36 cellular contexts compared by ENCODE assay signal in the genomic region with DNA sequence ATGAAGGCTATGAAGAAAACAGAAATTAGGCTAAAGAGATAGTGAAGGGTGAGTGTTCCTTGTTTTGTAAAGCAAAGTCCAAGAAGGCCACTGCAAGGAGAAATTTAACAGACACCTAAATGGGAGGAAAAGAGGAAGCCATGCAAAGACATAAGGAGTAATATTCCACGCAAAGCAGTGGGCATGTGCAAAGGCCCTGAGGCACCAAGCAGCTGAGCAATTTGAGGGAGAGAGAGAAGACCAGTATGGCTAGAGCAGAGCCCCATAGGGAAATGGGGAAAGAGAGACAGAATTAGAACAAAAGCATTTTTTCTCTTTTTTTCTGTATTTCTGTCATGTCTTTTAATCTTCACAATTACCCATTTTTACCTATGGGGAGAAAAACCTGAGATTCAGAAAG.
"Had no signal": no experiment of that assay in that cellular context is flagged by ENCODE, and none has a peak within 500 bp of the region (broad histone marks: within the 10 kb centered on the region; RNA-seq: fewer than 3 reads in every experiment).

No MANE protein-coding gene starts in this region.

- H3K9me3 ChIP-seq: ascending aorta had no signal

- H3K27ac Mint-ChIP-seq: activated B cell treated with CpG ODN at 0.5 μM for 24 hours; activated CD4-positive, alpha-beta memory T cell treated with anti-CD3 and anti-CD28 coated beads for 36 hours; activated CD4-positive, alpha-beta T cell treated with anti-CD3 and anti-CD28 coated beads, Interleukin-2, amount 10 ng/mL, durations not matched to agents 24 days and 14 days; activated CD8-positive, alpha-beta T cell treated with anti-CD3 and anti-CD28 coated beads for 36 hours; activated naive CD4-positive, alpha-beta T cell treated with anti-CD3 and anti-CD28 coated beads for 36 hours; activated naive CD8-positive, alpha-beta T cell; activated naive CD8-positive, alpha-beta T cell treated with anti-CD3 and anti-CD28 coated beads, Interleukin-2, amount 10 ng/mL, durations not matched to agents 7 days and 5 days; activated naive CD8-positive, alpha-beta T cell treated with anti-CD3 and anti-CD28 coated beads, Interleukin-2, amount 50 U/mL, for 24 hours; activated T-helper 2 cell treated with anti-CD3 and anti-CD28 coated beads, Interferon-gamma antibody, Interleukin-2, Interleukin-4, amounts not matched to agents 10 μg/mL and 5 μg/mL and 100 μg/mL, durations not matched to agents 14 hours and 24 hours and 36 hours; brain; T-helper 1 cell treated with Interleukin-12 subunit alpha and Interleukin-12 subunit beta and Interleukin-4 antibody, amounts not matched to agents 30 μg/mL and 1 μg/mL, for 36 hours; T-helper 2 cell treated with Interferon-gamma antibody and Interleukin-4, amounts not matched to agents 5 μg/mL and 100 μg/mL, for 36 hours had no signal

- H3K4me3 ChIP-seq: ascending aorta, cardiac muscle cell had no signal

- H3K27me3 Mint-ChIP-seq: activated B cell treated with CpG ODN at 0.5 μM for 24 hours; activated CD4-positive, alpha-beta memory T cell treated with anti-CD3 and anti-CD28 coated beads for 36 hours; activated CD8-positive, alpha-beta T cell treated with anti-CD3 and anti-CD28 coated beads for 36 hours had no signal

- H3K4me1 ChIP-seq: ascending aorta had no signal

- H3K27me3 ChIP-seq: ascending aorta, cardiac muscle cell had no signal

- ATAC-seq: activated CD8-positive, alpha-beta T cell treated with anti-CD3 and anti-CD28 coated beads for 36 hours; activated naive CD8-positive, alpha-beta T cell treated with anti-CD3 and anti-CD28 coated beads, Interleukin-2, amount 50 U/mL, for 24 hours; activated T-cell treated with anti-CD3 and anti-CD28 coated beads, Interleukin-2, amount 50 U/mL, for 4 hours had no signal

- DNase-seq: activated B cell treated with CpG ODN at 0.5 μM for 24 hours; activated CD4-positive, alpha-beta memory T cell treated with anti-CD3 and anti-CD28 coated beads for 36 hours; activated CD4-positive, alpha-beta T cell treated with anti-CD3 and anti-CD28 coated beads for 4 hours; activated CD4-positive, alpha-beta T cell treated with anti-CD3 and anti-CD28 coated beads, Interleukin-2, amount 10 ng/mL, durations not matched to agents 24 days and 14 days; activated CD4-positive, alpha-beta T cell treated with anti-CD3 and anti-CD28 coated beads, Interleukin-2, amount 50 U/mL, for 1 hour; activated CD4-positive, alpha-beta T cell treated with anti-CD3 and anti-CD28 coated beads, Interleukin-2, amount 50 U/mL, for 4 hours; activated CD4-positive, CD25-positive, alpha-beta regulatory T cell treated with anti-CD3 and anti-CD28 coated beads, Interleukin-2, amount 50 U/mL, for 72 hours; activated CD8-positive, alpha-beta memory T cell treated with anti-CD3 and anti-CD28 coated beads, Interleukin-2, amount 50 U/mL, for 4 hours; activated CD8-positive, alpha-beta T cell treated with anti-CD3 and anti-CD28 coated beads for 36 hours; activated effector memory CD4-positive, alpha-beta T cell treated with Interleukin-2 at 50 U/mL for 16 hours; activated gamma-delta T cell; activated naive CD4-positive, alpha-beta T cell treated with anti-CD3 and anti-CD28 coated beads for 36 hours; activated naive CD4-positive, alpha-beta T cell treated with anti-CD3 and anti-CD28 coated beads, Interleukin-2, amount 50 U/mL, for 16 hours; activated naive CD8-positive, alpha-beta T cell treated with anti-CD3 and anti-CD28 coated beads, Interleukin-2, amount 10 ng/mL, durations not matched to agents 7 days and 5 days; activated naive CD8-positive, alpha-beta T cell treated with anti-CD3 and anti-CD28 coated beads, Interleukin-2, amount 50 U/mL, for 24 hours; activated T-cell treated with anti-CD3 and anti-CD28 coated beads for 4 hours; activated T-cell treated with anti-CD3 and anti-CD28 coated beads, Interleukin-2, amount 50 U/mL, for 1 hour; activated T-cell treated with anti-CD3 and anti-CD28 coated beads, Interleukin-2, amount 50 U/mL, for 4 hours; amygdala; anterior cingulate cortex; caudate nucleus; cerebellar nuclear complex; T-helper 1 cell; T-helper 2 cell; T-helper 9 cell had no signal

- H3K36me3 Mint-ChIP-seq: activated CD4-positive, alpha-beta memory T cell treated with anti-CD3 and anti-CD28 coated beads for 36 hours; activated naive CD8-positive, alpha-beta T cell; activated naive CD8-positive, alpha-beta T cell treated with anti-CD3 and anti-CD28 coated beads, Interleukin-2, amount 10 ng/mL, durations not matched to agents 7 days and 5 days; brain had no signal

- H3K36me3 ChIP-seq: ascending aorta, cardiac muscle cell had no signal

- FAIRE-seq: bronchial epithelial cell, TTC549 had no signal

- H3K4me3 Mint-ChIP-seq: activated B cell treated with CpG ODN at 0.5 μM for 24 hours; activated CD4-positive, alpha-beta memory T cell treated with anti-CD3 and anti-CD28 coated beads for 36 hours; activated CD4-positive, alpha-beta T cell treated with anti-CD3 and anti-CD28 coated beads, Interleukin-2, amount 10 ng/mL, durations not matched to agents 24 days and 14 days; activated CD8-positive, alpha-beta T cell treated with anti-CD3 and anti-CD28 coated beads for 36 hours; activated naive CD4-positive, alpha-beta T cell treated with anti-CD3 and anti-CD28 coated beads for 36 hours; activated naive CD8-positive, alpha-beta T cell; activated naive CD8-positive, alpha-beta T cell treated with anti-CD3 and anti-CD28 coated beads, Interleukin-2, amount 10 ng/mL, durations not matched to agents 7 days and 5 days; activated naive CD8-positive, alpha-beta T cell treated with anti-CD3 and anti-CD28 coated beads, Interleukin-2, amount 50 U/mL, for 24 hours; activated T-cell treated with anti-CD3 and anti-CD28 coated beads, Interleukin-2, amount 50 U/mL, for 4 hours; brain; central memory CD8-positive, alpha-beta T cell; T-helper 1 cell treated with Interleukin-12 subunit alpha and Interleukin-12 subunit beta and Interleukin-4 antibody, amounts not matched to agents 30 μg/mL and 1 μg/mL, for 36 hours; T-helper 2 cell treated with Interferon-gamma antibody and Interleukin-4, amounts not matched to agents 5 μg/mL and 100 μg/mL, for 36 hours had no signal

- H3K4me1 Mint-ChIP-seq: activated CD4-positive, alpha-beta T cell treated with anti-CD3 and anti-CD28 coated beads, Interleukin-2, amount 10 ng/mL, durations not matched to agents 24 days and 14 days; activated naive CD8-positive, alpha-beta T cell treated with anti-CD3 and anti-CD28 coated beads, Interleukin-2, amount 10 ng/mL, durations not matched to agents 7 days and 5 days; activated naive CD8-positive, alpha-beta T cell treated with anti-CD3 and anti-CD28 coated beads, Interleukin-2, amount 50 U/mL, for 24 hours; brain; central memory CD8-positive, alpha-beta T cell had no signal

- H3K27ac ChIP-seq: ascending aorta, cardiac muscle cell, VCaP had no signal

- H3K9me3 Mint-ChIP-seq: activated CD4-positive, alpha-beta memory T cell treated with anti-CD3 and anti-CD28 coated beads for 36 hours; activated CD4-positive, alpha-beta T cell treated with anti-CD3 and anti-CD28 coated beads, Interleukin-2, amount 10 ng/mL, durations not matched to agents 24 days and 14 days; activated CD8-positive, alpha-beta T cell treated with anti-CD3 and anti-CD28 coated beads for 36 hours; activated naive CD8-positive, alpha-beta T cell treated with anti-CD3 and anti-CD28 coated beads, Interleukin-2, amount 10 ng/mL, durations not matched to agents 7 days and 5 days; activated naive CD8-positive, alpha-beta T cell treated with anti-CD3 and anti-CD28 coated beads, Interleukin-2, amount 50 U/mL, for 24 hours; activated T-cell treated with anti-CD3 and anti-CD28 coated beads, Interleukin-2, amount 50 U/mL, for 4 hours; activated T-helper 2 cell treated with anti-CD3 and anti-CD28 coated beads, Interferon-gamma antibody, Interleukin-2, Interleukin-4, amounts not matched to agents 10 μg/mL and 5 μg/mL and 100 μg/mL, durations not matched to agents 14 hours and 24 hours and 36 hours; central memory CD8-positive, alpha-beta T cell; T-helper 1 cell treated with Interleukin-12 subunit alpha and Interleukin-12 subunit beta and Interleukin-4 antibody, amounts not matched to agents 30 μg/mL and 1 μg/mL, for 36 hours; T-helper 2 cell treated with Interferon-gamma antibody and Interleukin-4, amounts not matched to agents 5 μg/mL and 100 μg/mL, for 36 hours had no signal
